ENCODE assay signal across 29 cellular contexts in genomic region chr9:124099860-124100259, GRCh38.
"Had no signal": no experiment of that assay in that cellular context is flagged by ENCODE, and none has a peak within 500 bp of the region (broad histone marks: within the 10 kb centered on the region; RNA-seq: fewer than 3 reads in every experiment).

No MANE protein-coding gene starts in this region.

- H3K36me3 ChIP-seq: adrenal gland, brain microvascular endothelial cell, breast epithelium had no signal

- H3K27me3 ChIP-seq: adrenal gland, body of pancreas had no signal

- H3K27ac ChIP-seq: adrenal gland, body of pancreas, brain microvascular endothelial cell, breast epithelium, VCaP had no signal

- H3K4me1 ChIP-seq: adrenal gland, body of pancreas, breast epithelium had no signal

- H3K9me3 ChIP-seq: adrenal gland, body of pancreas, breast epithelium had no signal

- H3K4me3 ChIP-seq: adrenal gland, body of pancreas, breast epithelium had no signal

- DNase-seq: activated B cell treated with CpG ODN at 0.5 μM for 24 hours; activated CD4-positive, alpha-beta memory T cell treated with anti-CD3 and anti-CD28 coated beads for 36 hours; activated CD4-positive, alpha-beta T cell treated with anti-CD3 and anti-CD28 coated beads for 4 hours; activated CD4-positive, alpha-beta T cell treated with anti-CD3 and anti-CD28 coated beads, Interleukin-2, amount 10 ng/mL, durations not matched to agents 24 days and 14 days; activated CD4-positive, alpha-beta T cell treated with anti-CD3 and anti-CD28 coated beads, Interleukin-2, amount 50 U/mL, for 1 hour; activated CD4-positive, alpha-beta T cell treated with anti-CD3 and anti-CD28 coated beads, Interleukin-2, amount 50 U/mL, for 4 hours; activated CD4-positive, CD25-positive, alpha-beta regulatory T cell treated with anti-CD3 and anti-CD28 coated beads, Interleukin-2, amount 50 U/mL, for 72 hours; activated CD8-positive, alpha-beta memory T cell treated with anti-CD3 and anti-CD28 coated beads, Interleukin-2, amount 50 U/mL, for 4 hours; activated CD8-positive, alpha-beta T cell treated with anti-CD3 and anti-CD28 coated beads for 36 hours; activated effector memory CD4-positive, alpha-beta T cell treated with anti-CD3 and anti-CD28 coated beads, Interleukin-2, amount 50 U/mL, for 16 hours; activated gamma-delta T cell treated with Interleukin-2 at 50 U/mL for 16 hours; activated naive CD4-positive, alpha-beta T cell; activated naive CD4-positive, alpha-beta T cell treated with anti-CD3 and anti-CD28 coated beads for 36 hours; activated naive CD4-positive, alpha-beta T cell treated with anti-CD3 and anti-CD28 coated beads, Interleukin-2, amount 50 U/mL, for 16 hours; activated naive CD8-positive, alpha-beta T cell treated with anti-CD3 and anti-CD28 coated beads for 36 hours; activated T-cell treated with anti-CD3 and anti-CD28 coated beads for 4 hours; activated T-cell treated with anti-CD3 and anti-CD28 coated beads, Interleukin-2, amount 50 U/mL, for 1 hour; activated T-cell treated with anti-CD3 and anti-CD28 coated beads, Interleukin-2, amount 50 U/mL, for 4 hours; activated T-cell treated with anti-CD3 and anti-CD28 coated beads, Interleukin-2, amount 50 U/mL, for 72 hours; adrenal gland; amniotic stem cell; aorta; body of pancreas; brain microvascular endothelial cell; central memory CD4-positive, alpha-beta T cell; T-helper 2 cell; T-helper 9 cell had no signal
